16 cellular contexts compared by ENCODE assay signal in the genomic region with DNA sequence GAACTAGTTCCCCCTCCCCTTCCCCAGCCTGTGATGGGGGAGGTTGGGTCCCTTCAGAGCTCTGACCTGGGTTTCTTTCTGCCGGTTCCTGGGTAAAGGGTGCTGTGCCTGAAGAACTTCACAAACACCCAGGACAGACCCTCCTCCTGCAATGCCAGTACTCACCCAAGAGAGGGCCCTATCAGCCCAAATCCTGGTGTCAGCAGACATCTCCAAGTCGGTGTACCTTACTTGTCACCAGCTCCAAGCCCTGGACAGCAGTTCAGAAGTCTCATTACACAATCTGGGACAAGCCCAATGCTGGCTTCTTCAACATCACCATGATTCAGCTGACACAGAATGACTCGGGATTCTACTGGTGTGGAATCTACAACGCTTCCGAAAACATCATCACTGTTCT. TPM values are rescaled to one million over a fixed set of nuclear protein-coding genes. Genes with fewer than 3 reads are reported as not detected.
DNase-seq lines count a peak whose midpoint lies in the region; ATAC-seq and TF ChIP-seq lines count a peak whose summit lies in the region.
"Had no signal": no experiment of that assay in that cellular context is flagged by ENCODE, and none has a peak within 500 bp of the region (broad histone marks: within the 10 kb centered on the region; RNA-seq: fewer than 3 reads in every experiment).

No MANE protein-coding gene starts in this region.

- H3K27me3 Mint-ChIP-seq in activated CD8-positive, alpha-beta memory T cell treated with anti-CD3 and anti-CD28 coated beads, Interleukin-2, amount 10 ng/mL, durations not matched to agents 7 days and 5 days: peaks cover 31% of the 10 kb centered on the region
- peaks cover 44% of the 10 kb centered on the region for H3K27me3 Mint-ChIP-seq in activated CD4-positive, alpha-beta memory T cell treated with anti-CD3 and anti-CD28 coated beads, Interleukin-2, amount 10 ng/mL, durations not matched to agents 7 days and 5 days

- no peaks in the 10 kb centered on the region for H3K4me1 Mint-ChIP-seq in activated CD8-positive, alpha-beta memory T cell treated with anti-CD3 and anti-CD28 coated beads, Interleukin-2, amount 10 ng/mL, durations not matched to agents 7 days and 5 days
- H3K4me1 Mint-ChIP-seq in stimulated activated effector memory CD8-positive, alpha-beta T cell treated with anti-CD3 and anti-CD28 coated beads, Interleukin-12 subunit alpha, Interleukin-12 subunit beta, amount 100 ng/mL, for 72 hours: no peaks in the 10 kb centered on the region
- H3K4me1 Mint-ChIP-seq in activated CD4-positive, alpha-beta memory T cell treated with anti-CD3 and anti-CD28 coated beads, Interleukin-2, amount 10 ng/mL, durations not matched to agents 7 days and 5 days: no peaks in the 10 kb centered on the region

- H3K9me3 Mint-ChIP-seq in activated CD8-positive, alpha-beta memory T cell treated with anti-CD3 and anti-CD28 coated beads, Interleukin-2, amount 10 ng/mL, durations not matched to agents 7 days and 5 days (ENCODE audit: low read depth): no peaks in the 10 kb centered on the region
- no peaks in the 10 kb centered on the region for H3K9me3 Mint-ChIP-seq in stimulated activated effector memory CD8-positive, alpha-beta T cell treated with anti-CD3 and anti-CD28 coated beads, Interleukin-12 subunit alpha, Interleukin-12 subunit beta, amount 100 ng/mL, for 72 hours
- peaks cover 2% of the 10 kb centered on the region for H3K9me3 Mint-ChIP-seq in activated CD4-positive, alpha-beta memory T cell treated with anti-CD3 and anti-CD28 coated beads, Interleukin-2, amount 10 ng/mL, durations not matched to agents 7 days and 5 days

- H3K36me3 Mint-ChIP-seq in activated CD8-positive, alpha-beta memory T cell treated with anti-CD3 and anti-CD28 coated beads, Interleukin-2, amount 10 ng/mL, durations not matched to agents 7 days and 5 days: no peaks in the 10 kb centered on the region
- H3K36me3 Mint-ChIP-seq in stimulated activated effector memory CD8-positive, alpha-beta T cell treated with anti-CD3 and anti-CD28 coated beads, Interleukin-12 subunit alpha, Interleukin-12 subunit beta, amount 100 ng/mL, for 72 hours: no peaks in the 10 kb centered on the region
- no peaks in the 10 kb centered on the region for H3K36me3 Mint-ChIP-seq in activated CD4-positive, alpha-beta memory T cell treated with anti-CD3 and anti-CD28 coated beads, Interleukin-2, amount 10 ng/mL, durations not matched to agents 7 days and 5 days (ENCODE audit: low read depth)

- H3K4me3 Mint-ChIP-seq in activated CD8-positive, alpha-beta memory T cell treated with anti-CD3 and anti-CD28 coated beads, Interleukin-2, amount 10 ng/mL, durations not matched to agents 7 days and 5 days: no peak overlapping the region
- no peak overlapping the region for H3K4me3 Mint-ChIP-seq in stimulated activated effector memory CD8-positive, alpha-beta T cell treated with anti-CD3 and anti-CD28 coated beads, Interleukin-12 subunit alpha, Interleukin-12 subunit beta, amount 100 ng/mL, for 72 hours
- no peak overlapping the region for H3K4me3 Mint-ChIP-seq in activated CD4-positive, alpha-beta memory T cell treated with anti-CD3 and anti-CD28 coated beads, Interleukin-2, amount 10 ng/mL, durations not matched to agents 7 days and 5 days

- ATAC-seq in activated CD8-positive, alpha-beta memory T cell treated with anti-CD3 and anti-CD28 coated beads, Interleukin-2, amount 10 ng/mL, durations not matched to agents 7 days and 5 days: no peak
- no peak for ATAC-seq in stimulated activated effector memory CD8-positive, alpha-beta T cell treated with anti-CD3 and anti-CD28 coated beads, Interleukin-12 subunit alpha, Interleukin-12 subunit beta, amount 100 ng/mL, for 72 hours
- ATAC-seq: left lobe of liver had no signal

- peak; percentile 37 for DNase-seq in activated CD8-positive, alpha-beta memory T cell treated with anti-CD3 and anti-CD28 coated beads for 24 hours
- no peak for DNase-seq in activated CD8-positive, alpha-beta memory T cell treated with anti-CD3 and anti-CD28 coated beads, Interleukin-2, amount 10 ng/mL, durations not matched to agents 7 days and 5 days
- DNase-seq in NOMO-1 (lab: John Stamatoyannopoulos, UW; ENCODE audit: unreplicated experiment in 2 of 2) (peak; percentile 20 to 27), erythroblast (lab: John Stamatoyannopoulos, UW) (peak; percentile 88 to 93), ureter (ENCODE audit: low spot score) (no peak), islet precursor cell (no peak)
- no peak for DNase-seq in stimulated activated effector memory CD8-positive, alpha-beta T cell treated with anti-CD3 and anti-CD28 coated beads, Interleukin-12 subunit alpha, Interleukin-12 subunit beta, amount 100 ng/mL, for 72 hours (ENCODE audit: low spot score in 2 of 2)
- DNase-seq in activated CD4-positive, alpha-beta memory T cell treated with anti-CD3 and anti-CD28 coated beads, Interleukin-2, amount 10 ng/mL, durations not matched to agents 7 days and 5 days: no peak
- DNase-seq: ACHN, activated T-cell treated with anti-CD3 and anti-CD28 coated beads for 4 hours, amniotic stem cell, dorsolateral prefrontal cortex, NCI-H2227 treated with DMSO at 0.1 percent for 48 hours, SHP77 treated with DMSO at 0.1 percent for 48 hours had no signal

- H3K27ac Mint-ChIP-seq in activated CD8-positive, alpha-beta memory T cell treated with anti-CD3 and anti-CD28 coated beads, Interleukin-2, amount 10 ng/mL, durations not matched to agents 7 days and 5 days: no peak overlapping the region
- peak overlapping the region; percentile 24 for H3K27ac Mint-ChIP-seq in stimulated activated effector memory CD8-positive, alpha-beta T cell treated with anti-CD3 and anti-CD28 coated beads, Interleukin-12 subunit alpha, Interleukin-12 subunit beta, amount 100 ng/mL, for 72 hours
- no peak overlapping the region for H3K27ac Mint-ChIP-seq in activated CD4-positive, alpha-beta memory T cell treated with anti-CD3 and anti-CD28 coated beads, Interleukin-2, amount 10 ng/mL, durations not matched to agents 7 days and 5 days

- no peak for TF ChIP-seq POLR2A in erythroblast (IDR thresholded peaks at IDR 0.05; ENCODE audit: low read length)

- CTCF ChIA-PET in activated CD8-positive, alpha-beta memory T cell treated with anti-CD3 and anti-CD28 coated beads, Interleukin-2, amount 10 ng/mL, durations not matched to agents 7 days and 5 days (lab: Charles Lee): no interaction called here
- CTCF ChIA-PET in activated CD4-positive, alpha-beta memory T cell treated with anti-CD3 and anti-CD28 coated beads, Interleukin-2, amount 10 ng/mL, durations not matched to agents 7 days and 5 days (lab: Charles Lee): interaction anchor here (0.6 kb wide), 1 partner anchor 198 kb away, joined by 3 read pairs; no protein-coding TSS in a partner anchor

- POLR2A ChIA-PET in activated CD4-positive, alpha-beta memory T cell treated with anti-CD3 and anti-CD28 coated beads, Interleukin-2, amount 10 ng/mL, durations not matched to agents 7 days and 5 days (lab: Charles Lee): no interaction called here

RNA-seq across cellular contexts. Expression of a gene that starts 0.5 kb away (rescaled TPM):
- total RNA-seq in activated CD8-positive, alpha-beta memory T cell treated with anti-CD3 and anti-CD28 coated beads, Interleukin-2, amount 10 ng/mL, durations not matched to agents 7 days and 5 days: not detected
- total RNA-seq in ureter: not detected
- not detected for total RNA-seq in activated CD4-positive, alpha-beta memory T cell treated with anti-CD3 and anti-CD28 coated beads, Interleukin-2, amount 10 ng/mL, durations not matched to agents 7 days and 5 days
- total RNA-seq: left lobe of liver, osteoblast had no signal

RNA-seq across cellular contexts. Expression of a gene that starts 27.7 kb away (rescaled TPM):
- 1 to 10 TPM; 1.9 to 2.7 TPM for total RNA-seq in activated CD8-positive, alpha-beta memory T cell treated with anti-CD3 and anti-CD28 coated beads, Interleukin-2, amount 10 ng/mL, durations not matched to agents 7 days and 5 days
- total RNA-seq in ureter: 0.16 TPM
- 10 to 100 TPM; 19.2 to 21.5 TPM for total RNA-seq in activated CD4-positive, alpha-beta memory T cell treated with anti-CD3 and anti-CD28 coated beads, Interleukin-2, amount 10 ng/mL, durations not matched to agents 7 days and 5 days
- total RNA-seq: osteoblast had no signal

RNA-seq across cellular contexts. Expression of a gene that starts 57.9 kb away (rescaled TPM):
- not detected for total RNA-seq in activated CD8-positive, alpha-beta memory T cell treated with anti-CD3 and anti-CD28 coated beads, Interleukin-2, amount 10 ng/mL, durations not matched to agents 7 days and 5 days
- total RNA-seq in ureter: 2.2 TPM
- not detected for total RNA-seq in activated CD4-positive, alpha-beta memory T cell treated with anti-CD3 and anti-CD28 coated beads, Interleukin-2, amount 10 ng/mL, durations not matched to agents 7 days and 5 days

Comparison
In these comparisons a context has a peak if more than half of its experiments do, and no peak if none do; other contexts are left out.
1. DNase-seq: peak in activated CD8-positive, alpha-beta memory T cell treated with anti-CD3 and anti-CD28 coated beads for 24 hours (single experiment), NOMO-1 (2 of 2) and erythroblast (2 of 2); none in activated CD8-positive, alpha-beta memory T cell treated with anti-CD3 and anti-CD28 coated beads, Interleukin-2, amount 10 ng/mL, durations not matched to agents 7 days and 5 days (single experiment), stimulated activated effector memory CD8-positive, alpha-beta T cell treated with anti-CD3 and anti-CD28 coated beads, Interleukin-12 subunit alpha, Interleukin-12 subunit beta, amount 100 ng/mL, for 72 hours (0 of 2), ureter (single experiment), islet precursor cell (single experiment) and activated CD4-positive, alpha-beta memory T cell treated with anti-CD3 and anti-CD28 coated beads, Interleukin-2, amount 10 ng/mL, durations not matched to agents 7 days and 5 days (single experiment).
2. RNA of a gene that starts 27.7 kb away (total RNA-seq): 19.2 to 21.5 TPM in activated CD4-positive, alpha-beta memory T cell treated with anti-CD3 and anti-CD28 coated beads, Interleukin-2, amount 10 ng/mL, durations not matched to agents 7 days and 5 days; 1.9 to 2.7 TPM in activated CD8-positive, alpha-beta memory T cell treated with anti-CD3 and anti-CD28 coated beads, Interleukin-2, amount 10 ng/mL, durations not matched to agents 7 days and 5 days and 0.16 TPM in ureter (single experiment); every median in the first group is over 4 times any median in the second.